Comparison of ENCODE assay signal across 28 cellular contexts in genomic region chr15:36172970-36173369, GRCh38.
"Had no signal": no experiment of that assay in that cellular context is flagged by ENCODE, and none has a peak within 500 bp of the region (broad histone marks: within the 10 kb centered on the region; RNA-seq: fewer than 3 reads in every experiment).

No MANE protein-coding gene starts in this region.

- FAIRE-seq: bronchial epithelial cell had no signal

- H3K4me1 Mint-ChIP-seq: activated CD4-positive, alpha-beta T cell treated with anti-CD3 and anti-CD28 coated beads, Interleukin-2, amount 10 ng/mL, durations not matched to agents 24 days and 14 days; activated CD8-positive, alpha-beta memory T cell treated with anti-CD3 and anti-CD28 coated beads, Interleukin-2, amount 10 ng/mL, durations not matched to agents 7 days and 5 days; activated naive CD4-positive, alpha-beta T cell treated with anti-CD3 and anti-CD28 coated beads, Interleukin-2, amount 50 U/mL, for 24 hours; central memory CD8-positive, alpha-beta T cell; T-helper 17 cell had no signal

- H3K4me3 ChIP-seq: ascending aorta, body of pancreas had no signal

- H3K27ac ChIP-seq: ascending aorta, body of pancreas, KMS-11 had no signal

- H3K36me3 Mint-ChIP-seq: activated CD8-positive, alpha-beta memory T cell treated with anti-CD3 and anti-CD28 coated beads, Interleukin-2, amount 10 ng/mL, durations not matched to agents 7 days and 5 days; activated naive CD4-positive, alpha-beta T cell treated with anti-CD3 and anti-CD28 coated beads, Interleukin-2, amount 50 U/mL, for 24 hours; WTC11 had no signal

- H3K27ac Mint-ChIP-seq: activated CD4-positive, alpha-beta T cell treated with anti-CD3 and anti-CD28 coated beads, Interleukin-2, amount 10 ng/mL, durations not matched to agents 24 days and 14 days; activated CD8-positive, alpha-beta memory T cell treated with anti-CD3 and anti-CD28 coated beads, Interleukin-2, amount 10 ng/mL, durations not matched to agents 7 days and 5 days; activated naive CD4-positive, alpha-beta T cell treated with anti-CD3 and anti-CD28 coated beads, Interleukin-2, amount 50 U/mL, for 24 hours; activated T-cell treated with anti-CD3 and anti-CD28 coated beads, Interleukin-2, amount 50 U/mL, for 24 hours; activated T-helper 1 cell treated with anti-CD3 and anti-CD28 coated beads, Interleukin-12 subunit alpha, Interleukin-12 subunit beta, Interleukin-2, Interleukin-4 antibody, amounts not matched to agents 30 ng/mL and 10 ng/mL and 1 ng/mL, durations not matched to agents 14 hours and 24 hours and 36 hours; T-helper 17 cell; WTC11 had no signal

- H3K36me3 ChIP-seq: ascending aorta had no signal

- DNase-seq: activated CD4-positive, alpha-beta T cell treated with anti-CD3 and anti-CD28 coated beads, Interleukin-2, amount 10 ng/mL, durations not matched to agents 24 days and 14 days; activated CD4-positive, alpha-beta T cell treated with anti-CD3 and anti-CD28 coated beads, Interleukin-2, amount 50 U/mL, for 48 hours; activated CD4-positive, CD25-positive, alpha-beta regulatory T cell treated with anti-CD3 and anti-CD28 coated beads, Interleukin-2, amount 50 U/mL, for 72 hours; activated CD8-positive, alpha-beta memory T cell treated with anti-CD3 and anti-CD28 coated beads, Interleukin-2, amount 10 ng/mL, durations not matched to agents 7 days and 5 days; activated effector memory CD4-positive, alpha-beta T cell treated with Interleukin-2 at 50 U/mL for 16 hours; activated naive CD4-positive, alpha-beta T cell; activated T-cell treated with anti-CD3 and anti-CD28 coated beads, Interleukin-2, amount 50 U/mL, for 24 hours; amniotic stem cell; body of pancreas; MM.1S; NCI-H1417; NCI-H1694; NCI-H2029; NCI-H2107; NCI-H2171 treated with DMSO at 0.1 percent for 48 hours; NCI-H345; NCI-H510A treated with DMSO at 0.1 percent for 48 hours; NCI-H69; SHP77 treated with DMSO at 0.1 percent for 48 hours; T-helper 17 cell; T-helper 9 cell had no signal

- H3K9ac ChIP-seq: KMS-11 had no signal

- H3K9me3 Mint-ChIP-seq: activated CD4-positive, alpha-beta T cell treated with anti-CD3 and anti-CD28 coated beads, Interleukin-2, amount 10 ng/mL, durations not matched to agents 24 days and 14 days; activated naive CD4-positive, alpha-beta T cell treated with anti-CD3 and anti-CD28 coated beads, Interleukin-2, amount 50 U/mL, for 24 hours; activated T-cell treated with anti-CD3 and anti-CD28 coated beads, Interleukin-2, amount 50 U/mL, for 24 hours; activated T-helper 1 cell treated with anti-CD3 and anti-CD28 coated beads, Interleukin-12 subunit alpha, Interleukin-12 subunit beta, Interleukin-2, Interleukin-4 antibody, amounts not matched to agents 30 ng/mL and 10 ng/mL and 1 ng/mL, durations not matched to agents 14 hours and 24 hours and 36 hours had no signal

- H3K4me2 ChIP-seq: KMS-11 had no signal

- H3K27me3 ChIP-seq: ascending aorta, body of pancreas had no signal

- H3K4me3 Mint-ChIP-seq: activated CD4-positive, alpha-beta T cell treated with anti-CD3 and anti-CD28 coated beads, Interleukin-2, amount 10 ng/mL, durations not matched to agents 24 days and 14 days; activated CD8-positive, alpha-beta memory T cell treated with anti-CD3 and anti-CD28 coated beads, Interleukin-2, amount 10 ng/mL, durations not matched to agents 7 days and 5 days; activated naive CD4-positive, alpha-beta T cell treated with anti-CD3 and anti-CD28 coated beads, Interleukin-2, amount 50 U/mL, for 24 hours; activated T-cell treated with anti-CD3 and anti-CD28 coated beads, Interleukin-2, amount 50 U/mL, for 24 hours; activated T-helper 1 cell treated with anti-CD3 and anti-CD28 coated beads, Interleukin-12 subunit alpha, Interleukin-12 subunit beta, Interleukin-2, Interleukin-4 antibody, amounts not matched to agents 30 ng/mL and 10 ng/mL and 1 ng/mL, durations not matched to agents 14 hours and 24 hours and 36 hours; central memory CD8-positive, alpha-beta T cell; T-helper 17 cell; WTC11 had no signal

- ATAC-seq: activated CD8-positive, alpha-beta memory T cell treated with anti-CD3 and anti-CD28 coated beads, Interleukin-2, amount 10 ng/mL, durations not matched to agents 7 days and 5 days; body of pancreas; T-helper 17 cell; WTC11 had no signal

- H3K9me3 ChIP-seq: ascending aorta, body of pancreas had no signal

- H3K27me3 Mint-ChIP-seq: activated CD4-positive, alpha-beta T cell treated with anti-CD3 and anti-CD28 coated beads, Interleukin-2, amount 10 ng/mL, durations not matched to agents 24 days and 14 days; activated CD8-positive, alpha-beta memory T cell treated with anti-CD3 and anti-CD28 coated beads, Interleukin-2, amount 10 ng/mL, durations not matched to agents 7 days and 5 days; activated naive CD4-positive, alpha-beta T cell treated with anti-CD3 and anti-CD28 coated beads, Interleukin-2, amount 50 U/mL, for 24 hours; activated T-cell treated with anti-CD3 and anti-CD28 coated beads, Interleukin-2, amount 50 U/mL, for 24 hours; central memory CD8-positive, alpha-beta T cell; T-helper 17 cell had no signal
